Comparison of ENCODE assay signal across 27 cellular contexts in genomic region chr1:193212637-193213036, GRCh38. TPM values are rescaled to one million over a fixed set of nuclear protein-coding genes. Genes with fewer than 3 reads are reported as not detected.
A peak's percentile ranks its signal among the peaks of the same experiment; 100 is the strongest.
DNase-seq lines count a peak whose midpoint lies in the region; ATAC-seq and TF ChIP-seq lines count a peak whose summit lies in the region.
"Had no signal": no experiment of that assay in that cellular context is flagged by ENCODE, and none has a peak within 500 bp of the region (broad histone marks: within the 10 kb centered on the region; RNA-seq: fewer than 3 reads in every experiment).

No MANE protein-coding gene starts in this region.

- H3K27me3 ChIP-seq in ACC112 (ENCODE audit: insufficient read depth, low read length): no peaks in the 10 kb centered on the region
- no peaks in the 10 kb centered on the region for H3K27me3 ChIP-seq in brain microvascular endothelial cell (replicated peaks)
- no peaks in the 10 kb centered on the region for H3K27me3 ChIP-seq in aorta (ENCODE audit: control insufficient read depth in 1 of 2, insufficient read depth in 2 of 2, low read length in 1 of 2)
- H3K27me3 ChIP-seq: BLaER1 had no signal

- no peak for TF ChIP-seq CTCF in HFFc6 (IDR thresholded peaks at IDR 0.05)
- no peak for TF ChIP-seq CTCF in brain microvascular endothelial cell (IDR thresholded peaks at IDR 0.05; ENCODE audit: low read depth, low read length, missing control alignments)

- peaks cover 76% of the 10 kb centered on the region for H3K36me3 Mint-ChIP-seq in HFFc6 (ENCODE audit: low read depth)

- H3K9me3 ChIP-seq in aorta (ENCODE audit: control insufficient read depth, low read length): no peaks in the 10 kb centered on the region
- H3K9me3 ChIP-seq: HAP-1 had no signal

- H3K4me3 ChIP-seq in ACC112 (ENCODE audit: low read depth, low read length) (no peak overlapping the region), brain microvascular endothelial cell (ENCODE audit: low read depth, low read length) (no peak overlapping the region), aorta (ENCODE audit: low read length in 2 of 2) (no peak overlapping the region)
- H3K4me3 ChIP-seq: BLaER1, HAP-1, SK-N-MC had no signal

- in situ Hi-C loops in brain microvascular endothelial cell (cut with HindIII; ENCODE audit: low pct_ligation_motif_present, low sequenced_read_pairs): no loop called here

- H3K27ac ChIP-seq in ACC112 (ENCODE audit: low read depth, low read length) (peak overlapping the region; percentile 47), brain microvascular endothelial cell (peak overlapping the region; percentile 81), aorta (ENCODE audit: low read depth in 1 of 2, low read length in 2 of 2) (no peak overlapping the region)
- H3K27ac ChIP-seq: BLaER1, SK-N-MC had no signal

- no peak overlapping the region for H2AFZ ChIP-seq in ACC112 (ENCODE audit: low read length, unreplicated experiment)

- H3K4me1 ChIP-seq in ACC112 (ENCODE audit: control insufficient read depth, insufficient read depth, low read length, unreplicated experiment) (peaks cover 22% of the 10 kb centered on the region), aorta (ENCODE audit: control insufficient read depth in 1 of 2, insufficient read depth in 2 of 2, low read length in 2 of 2) (no peaks in the 10 kb centered on the region)
- H3K4me1 ChIP-seq: HAP-1 had no signal

- peaks cover 9% of the 10 kb centered on the region for H3K9me3 Mint-ChIP-seq in HFFc6

- no peak for ATAC-seq in aorta (ENCODE audit: low FRiP score)
- ATAC-seq: Panc1 had no signal

- peaks cover 43% of the 10 kb centered on the region for H3K4me1 Mint-ChIP-seq in HFFc6 (ENCODE audit: low read depth)

- H3K4me3 Mint-ChIP-seq in HFFc6: no peak overlapping the region
- H3K4me3 Mint-ChIP-seq: CD4-positive, CD25-positive, alpha-beta regulatory T cell had no signal

- H3K27me3 Mint-ChIP-seq in HFFc6 (ENCODE audit: insufficient read depth): no peaks in the 10 kb centered on the region; the same call in 1 of the 2 replicates
- H3K27me3 Mint-ChIP-seq: CD4-positive, CD25-positive, alpha-beta regulatory T cell had no signal

- peaks cover 2% of the 10 kb centered on the region for H3K79me2 ChIP-seq in ACC112 (ENCODE audit: control insufficient read depth, insufficient read depth, low read length, unreplicated experiment)

- WGBS in aorta, 2 donors: 93 to 96% methylated on average over 2 of the region's 2 CpGs

- no peak for DNase-seq in HFFc6
- DNase-seq in brain microvascular endothelial cell: no peak
- DNase-seq in putamen (ENCODE audit: low spot score): peak; percentile 34
- no peak for DNase-seq in GM19238 (ENCODE audit: insufficient read length, low spot score)
- DNase-seq in midbrain (lab: John Stamatoyannopoulos, UW): no peak
- no peak for DNase-seq in aorta
- DNase-seq in activated CD4-positive, alpha-beta T cell treated with anti-CD3 and anti-CD28 coated beads, Interleukin-2, amount 50 U/mL, for 48 hours: no peak
- DNase-seq: CD4-positive, CD25-positive, alpha-beta regulatory T cell; DMS53; GOT3; NCI-H1092 treated with DMSO at 0.1 percent for 48 hours; NCI-H1436; NCI-H187 treated with DMSO at 0.1 percent for 48 hours; NCI-H2107; NCI-H446 treated with DMSO at 0.1 percent for 48 hours; NCI-H526; NCI-H82; NK-92 treated with Interleukin-12 subunit alpha and Interleukin-12 subunit beta, amount 100 ng/mL, for 24 hours; SIG-M5 had no signal

- H3K27ac Mint-ChIP-seq in HFFc6: peak overlapping the region; percentile 18; the same call in 1 of the 2 replicates
- H3K27ac Mint-ChIP-seq: CD4-positive, CD25-positive, alpha-beta regulatory T cell had no signal

- H3K36me3 ChIP-seq in ACC112 (ENCODE audit: insufficient read depth, low read length): peaks cover 72% of the 10 kb centered on the region
- peaks cover 9% of the 10 kb centered on the region for H3K36me3 ChIP-seq in brain microvascular endothelial cell (replicated peaks)
- peaks cover 0 to 3% of the 10 kb centered on the region in 2 donors for H3K36me3 ChIP-seq in aorta (ENCODE audit: control insufficient read depth in 1 of 2, insufficient read depth in 2 of 2, low read length in 1 of 2)
- H3K36me3 ChIP-seq: HAP-1 had no signal

- intact Hi-C loops in aorta (cut with DNase I): no loop called here

RNA-seq across cellular contexts. Expression of gene B3GALT2, which starts 26.2 kb away (rescaled TPM):
- under 1 TPM; 0.37 to 0.95 (median 0.62) TPM for total RNA-seq in HFFc6 (2021; fragmentation: NEBNext Ultra II Directional; extraction: Animal tissue kit (Norgen Biotek cat#: 25700))
- under 1 TPM; 0.16 to 0.51 TPM for total RNA-seq in aorta
- under 1 TPM; 0.28 to 0.50 TPM for polyA plus RNA-seq in aorta
- total RNA-seq: Daoy, G401, HT-29 had no signal

Comparison
In these comparisons a context has a peak if more than half of its experiments do, and no peak if none do; other contexts are left out.
1. H3K27ac ChIP-seq: peak in ACC112 (single experiment) and brain microvascular endothelial cell (single experiment); none in aorta (0 of 2).